17 cellular contexts compared by ENCODE assay signal in the genomic region with DNA sequence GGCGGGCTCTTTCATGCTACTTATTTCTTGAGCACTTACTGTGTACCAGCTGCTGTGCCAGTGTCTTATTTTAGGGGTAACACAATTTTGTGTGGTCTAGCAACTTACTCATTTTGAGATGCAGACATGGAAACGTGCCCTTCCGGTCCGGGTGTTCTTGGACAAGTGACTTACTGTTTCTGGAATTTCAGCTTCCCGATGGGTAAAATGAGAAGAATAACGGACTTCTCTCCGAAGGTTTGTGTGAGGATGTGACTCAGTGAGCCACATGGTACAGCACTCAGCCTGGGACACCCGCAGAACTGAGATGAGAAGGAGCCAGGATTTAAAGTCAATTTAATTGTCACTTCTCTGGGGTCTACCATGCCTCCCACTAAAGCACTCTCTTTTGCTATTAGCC.
DNase-seq lines count a peak whose midpoint lies in the region; ATAC-seq and TF ChIP-seq lines count a peak whose summit lies in the region.
"Had no signal": no experiment of that assay in that cellular context is flagged by ENCODE, and none has a peak within 500 bp of the region (broad histone marks: within the 10 kb centered on the region; RNA-seq: fewer than 3 reads in every experiment).

No MANE protein-coding gene starts in this region.

- no peak overlapping the region for H3K4me3 ChIP-seq in astrocyte of the cerebellum (ENCODE audit: low read depth, low read length)
- no peak overlapping the region for H3K4me3 ChIP-seq in kidney epithelial cell (ENCODE audit: low read depth, low read length)
- H3K4me3 ChIP-seq in tibial artery, result no peak overlapping the region
- H3K4me3 ChIP-seq: BLaER1 treated with 17β-estradiol and CSF1 and Interleukin-3, amounts not matched to agents 10 nM and 100 nM had no signal

- H3K4me1 ChIP-seq in tibial artery, result no peaks in the 10 kb centered on the region

- in situ Hi-C loops in astrocyte of the cerebellum (cut with HindIII; ENCODE audit: low sequenced_read_pairs), result no loop called here

- no peak overlapping the region for H3K27ac ChIP-seq in tibial artery
- H3K27ac ChIP-seq: BLaER1 treated with 17β-estradiol and CSF1 and Interleukin-3, amounts not matched to agents 10 nM and 100 nM; RWPE1 had no signal

- H3K27me3 Mint-ChIP-seq in T-helper 2 cell treated with Interferon-gamma antibody and Interleukin-4, amounts not matched to agents 5 μg/mL and 100 μg/mL, for 36 hours (ENCODE audit: low read depth), result peaks cover 7% of the 10 kb centered on the region

- intact Hi-C loops in tibial artery (cut with DNase I; ENCODE audit: low total_unique reads), result no loop called here

- TF ChIP-seq CTCF in astrocyte of the cerebellum (IDR thresholded peaks at IDR 0.05; ENCODE audit: low read depth, low read length, missing control alignments), result no peak
- no peak for TF ChIP-seq CTCF in kidney epithelial cell (IDR thresholded peaks at IDR 0.05; ENCODE audit: insufficient read depth, low read length, poor library complexity, severe bottlenecking)
- TF ChIP-seq CTCF in tibial artery (IDR thresholded peaks at IDR 0.05), result no peak

- ATAC-seq in activated CD4-positive, CD25-positive, alpha-beta regulatory T cell treated with anti-CD3 and anti-CD28 coated beads, Interleukin-2, amount 50 U/mL, for 24 hours, result no peak
- ATAC-seq: activated CD8-positive, alpha-beta T cell treated with anti-CD3 and anti-CD28 coated beads for 36 hours had no signal

- no peaks in the 10 kb centered on the region for H3K27me3 ChIP-seq in kidney epithelial cell (ENCODE audit: control insufficient read depth, insufficient read depth, low read length)
- H3K27me3 ChIP-seq in tibial artery, result peaks cover 0 to 11% of the 10 kb centered on the region in 2 donors

- no peaks in the 10 kb centered on the region for H3K36me3 Mint-ChIP-seq in T-helper 2 cell treated with Interferon-gamma antibody and Interleukin-4, amounts not matched to agents 5 μg/mL and 100 μg/mL, for 36 hours (ENCODE audit: low read depth)

- no peaks in the 10 kb centered on the region for H3K9me3 Mint-ChIP-seq in T-helper 2 cell treated with Interferon-gamma antibody and Interleukin-4, amounts not matched to agents 5 μg/mL and 100 μg/mL, for 36 hours
- H3K9me3 Mint-ChIP-seq: activated CD8-positive, alpha-beta T cell treated with anti-CD3 and anti-CD28 coated beads for 36 hours had no signal

- no peaks in the 10 kb centered on the region for H3K9me3 ChIP-seq in tibial artery
- H3K9me3 ChIP-seq: BLaER1 treated with 17β-estradiol and CSF1 and Interleukin-3, amounts not matched to agents 10 nM and 100 nM had no signal

- H3K4me1 Mint-ChIP-seq in T-helper 2 cell treated with Interferon-gamma antibody and Interleukin-4, amounts not matched to agents 5 μg/mL and 100 μg/mL, for 36 hours (ENCODE audit: low read depth), result no peaks in the 10 kb centered on the region

- no peak overlapping the region for H3K4me3 Mint-ChIP-seq in T-helper 2 cell treated with Interferon-gamma antibody and Interleukin-4, amounts not matched to agents 5 μg/mL and 100 μg/mL, for 36 hours
- H3K4me3 Mint-ChIP-seq: activated CD8-positive, alpha-beta T cell treated with anti-CD3 and anti-CD28 coated beads for 36 hours had no signal

- no peak overlapping the region for H3K27ac Mint-ChIP-seq in T-helper 2 cell treated with Interferon-gamma antibody and Interleukin-4, amounts not matched to agents 5 μg/mL and 100 μg/mL, for 36 hours
- H3K27ac Mint-ChIP-seq: activated CD8-positive, alpha-beta T cell treated with anti-CD3 and anti-CD28 coated beads for 36 hours had no signal

- DNase-seq in AG08395 (ENCODE audit: low spot score), result peak; percentile 64
- peak; percentile 72 for DNase-seq in HS-27A (ENCODE audit: low read depth)
- DNase-seq in astrocyte of the cerebellum (ENCODE audit: low read depth), result peak; percentile 43
- peak; percentile 9 for DNase-seq in kidney epithelial cell (ENCODE audit: low read depth)
- no peak for DNase-seq in T-helper 2 cell treated with Interferon-gamma antibody and Interleukin-4, amounts not matched to agents 5 μg/mL and 100 μg/mL, for 36 hours (ENCODE audit: low spot score)
- no peak for DNase-seq in tibial artery
- DNase-seq in NCI-H1694 (lab: John Stamatoyannopoulos, UW), result no peak
- DNase-seq: activated CD8-positive, alpha-beta T cell treated with anti-CD3 and anti-CD28 coated beads for 36 hours; central memory CD4-positive, alpha-beta T cell; DND-41; H7; NCI-H1092 treated with DMSO at 0.1 percent for 48 hours; NCI-H510A; stimulated activated CD4-positive, alpha-beta T cell treated with anti-CD3 and anti-CD28 coated beads, Interleukin-2, amount 100 ng/mL, for 48 hours had no signal

- H3K36me3 ChIP-seq in kidney epithelial cell (ENCODE audit: control insufficient read depth, insufficient read depth, low read length) (no peaks in the 10 kb centered on the region), tibial artery (no peaks in the 10 kb centered on the region)
- H3K36me3 ChIP-seq: BLaER1 treated with 17β-estradiol and CSF1 and Interleukin-3, amounts not matched to agents 10 nM and 100 nM had no signal

Comparison
In these comparisons a context has a peak if more than half of its experiments do, and no peak if none do; other contexts are left out.
1. DNase-seq: peak in AG08395 (single experiment), HS-27A (single experiment), astrocyte of the cerebellum (single experiment) and kidney epithelial cell (single experiment); none in T-helper 2 cell treated with Interferon-gamma antibody and Interleukin-4, amounts not matched to agents 5 μg/mL and 100 μg/mL, for 36 hours (single experiment), tibial artery (0 of 2) and NCI-H1694 (single experiment).